23 cellular contexts compared by ENCODE assay signal in genomic region chr7:101399759-101400158, GRCh38. TPM values are rescaled to one million over a fixed set of nuclear protein-coding genes. Genes with fewer than 3 reads are reported as not detected.
DNase-seq lines count a peak whose midpoint lies in the region; ATAC-seq and TF ChIP-seq lines count a peak whose summit lies in the region.
"Had no signal": no experiment of that assay in that cellular context is flagged by ENCODE, and none has a peak within 500 bp of the region (broad histone marks: within the 10 kb centered on the region; RNA-seq: fewer than 3 reads in every experiment).

No MANE protein-coding gene starts in this region.

- peak overlapping the region; percentile 4 for H3K27ac ChIP-seq in neuronal stem cell (replicated peaks; ENCODE audit: low read length)
- H3K27ac ChIP-seq: heart left ventricle, left lung, pancreas, right lobe of liver had no signal

- H3K18ac ChIP-seq in neuronal stem cell (ENCODE audit: low read length), result peak overlapping the region; percentile 89

- H3K9ac ChIP-seq in neuronal stem cell (ENCODE audit: low read depth, low read length, poor library complexity), result no peak overlapping the region

- H2AK5ac ChIP-seq in neuronal stem cell (ENCODE audit: low read depth, low read length), result peak overlapping the region; percentile 92

- peaks cover 27 to 39% of the 10 kb centered on the region in 2 donors for H3K4me1 ChIP-seq in neuronal stem cell (ENCODE audit: control insufficient read depth in 2 of 2, insufficient read depth in 1 of 2, low read depth in 1 of 2, low read length in 2 of 2)
- H3K4me1 ChIP-seq: left lung, pancreas, right lobe of liver had no signal

- peaks cover 30% of the 10 kb centered on the region for H3K4me1 Mint-ChIP-seq in HFFc6 (ENCODE audit: low read depth)
- H3K4me1 Mint-ChIP-seq in stimulated activated effector memory CD8-positive, alpha-beta T cell treated with anti-CD3 and anti-CD28 coated beads, Interleukin-12 subunit alpha, Interleukin-12 subunit beta, amount 100 ng/mL, for 72 hours, result no peaks in the 10 kb centered on the region
- H3K4me1 Mint-ChIP-seq: activated CD4-positive, alpha-beta T cell treated with anti-CD3 and anti-CD28 coated beads for 36 hours had no signal

- H3K4ac ChIP-seq in neuronal stem cell (ENCODE audit: low read length), result no peak overlapping the region

- peak overlapping the region; percentile 24 for H2BK120ac ChIP-seq in neuronal stem cell (ENCODE audit: low read depth, low read length)

- H3K27me3 Mint-ChIP-seq in HFFc6 (ENCODE audit: insufficient read depth), result peaks cover 29% of the 10 kb centered on the region

- peak overlapping the region; percentile 45 for H2BK5ac ChIP-seq in neuronal stem cell (ENCODE audit: low read length)

- WGBS in neuronal stem cell (ENCODE audit: extremely low coverage in 2 of 2, insufficient read length in 2 of 2, insufficient replicate concordance in 1 of 2), 2 donors, result no CpG with 5 or more reads among the region's 6 CpGs

- peaks cover 4% of the 10 kb centered on the region for H3K79me1 ChIP-seq in neuronal stem cell (ENCODE audit: low read depth, low read length)

- H2BK15ac ChIP-seq in neuronal stem cell (ENCODE audit: low read length), result peak overlapping the region; percentile 87

- no peak overlapping the region for H2AFZ ChIP-seq in neuronal stem cell (ENCODE audit: low read length)

- no peaks in the 10 kb centered on the region for H3K36me3 Mint-ChIP-seq in HFFc6 (ENCODE audit: low read depth)
- H3K36me3 Mint-ChIP-seq in stimulated activated effector memory CD8-positive, alpha-beta T cell treated with anti-CD3 and anti-CD28 coated beads, Interleukin-12 subunit alpha, Interleukin-12 subunit beta, amount 100 ng/mL, for 72 hours, result no peaks in the 10 kb centered on the region
- H3K36me3 Mint-ChIP-seq: activated naive CD8-positive, alpha-beta T cell had no signal

- no peak overlapping the region for H3K14ac ChIP-seq in neuronal stem cell (ENCODE audit: low read length)

- peak; percentile 28 for DNase-seq in Ammon's horn (ENCODE audit: low spot score)
- peak; percentile 12 for DNase-seq in HFFc6
- DNase-seq in fibroblast of gingiva (ENCODE audit: low read depth), result peak; percentile 22
- no peak for DNase-seq in neuronal stem cell (ENCODE audit: low spot score)
- DNase-seq in stimulated activated effector memory CD8-positive, alpha-beta T cell treated with anti-CD3 and anti-CD28 coated beads, Interleukin-12 subunit alpha, Interleukin-12 subunit beta, amount 100 ng/mL, for 72 hours (ENCODE audit: low spot score in 2 of 2), result no peak
- DNase-seq in stimulated activated naive CD4-positive, alpha-beta T cell (lab: John Stamatoyannopoulos, UW), result no peak
- DNase-seq: activated CD4-positive, alpha-beta T cell treated with anti-CD3 and anti-CD28 coated beads for 36 hours; Calu3; GF-D8; GOT3; heart left ventricle; left lung; NCI-H1694; NCI-H82; pancreas; right lobe of liver; Right ventricle myocardium superior had no signal

- H3K9me3 Mint-ChIP-seq in HFFc6, result no peaks in the 10 kb centered on the region
- H3K9me3 Mint-ChIP-seq in stimulated activated effector memory CD8-positive, alpha-beta T cell treated with anti-CD3 and anti-CD28 coated beads, Interleukin-12 subunit alpha, Interleukin-12 subunit beta, amount 100 ng/mL, for 72 hours, result no peaks in the 10 kb centered on the region
- H3K9me3 Mint-ChIP-seq: activated T-helper 1 cell treated with anti-CD3 and anti-CD28 coated beads, Interleukin-12 subunit alpha, Interleukin-12 subunit beta, Interleukin-2, Interleukin-4 antibody, amounts not matched to agents 30 ng/mL and 10 ng/mL and 1 ng/mL, durations not matched to agents 14 hours and 24 hours and 36 hours had no signal

- H3K36me3 ChIP-seq in neuronal stem cell (replicated peaks in 1 of 2; ENCODE audit: control insufficient read depth in 2 of 2, insufficient read depth in 2 of 2, low read length in 2 of 2), result peaks cover 0 to 3% of the 10 kb centered on the region in 2 donors
- H3K36me3 ChIP-seq: heart left ventricle, left lung, pancreas, right lobe of liver had no signal

- no peak overlapping the region for H4K91ac ChIP-seq in neuronal stem cell (ENCODE audit: low read depth, low read length, poor library complexity)

- no peak overlapping the region for H3K4me3 ChIP-seq in neuronal stem cell (ENCODE audit: low read length in 2 of 2)
- H3K4me3 ChIP-seq: heart left ventricle, left lung, pancreas, right lobe of liver had no signal

- TF ChIP-seq CTCF in HFFc6 (IDR thresholded peaks at IDR 0.05), result no peak

- H3K4me3 Mint-ChIP-seq in HFFc6, result no peak overlapping the region; the same call in 1 of the 2 replicates
- no peak overlapping the region for H3K4me3 Mint-ChIP-seq in stimulated activated effector memory CD8-positive, alpha-beta T cell treated with anti-CD3 and anti-CD28 coated beads, Interleukin-12 subunit alpha, Interleukin-12 subunit beta, amount 100 ng/mL, for 72 hours
- H3K4me3 Mint-ChIP-seq: activated CD4-positive, alpha-beta T cell treated with anti-CD3 and anti-CD28 coated beads for 36 hours; activated naive CD8-positive, alpha-beta T cell; activated T-helper 1 cell treated with anti-CD3 and anti-CD28 coated beads, Interleukin-12 subunit alpha, Interleukin-12 subunit beta, Interleukin-2, Interleukin-4 antibody, amounts not matched to agents 30 ng/mL and 10 ng/mL and 1 ng/mL, durations not matched to agents 14 hours and 24 hours and 36 hours had no signal

- H4K8ac ChIP-seq in neuronal stem cell (ENCODE audit: low read depth, low read length), result no peak overlapping the region

- H2BK12ac ChIP-seq in neuronal stem cell (ENCODE audit: low read length), result no peak overlapping the region

- no peak overlapping the region for H3K27ac Mint-ChIP-seq in HFFc6
- no peak overlapping the region for H3K27ac Mint-ChIP-seq in stimulated activated effector memory CD8-positive, alpha-beta T cell treated with anti-CD3 and anti-CD28 coated beads, Interleukin-12 subunit alpha, Interleukin-12 subunit beta, amount 100 ng/mL, for 72 hours
- H3K27ac Mint-ChIP-seq: activated CD4-positive, alpha-beta T cell treated with anti-CD3 and anti-CD28 coated beads for 36 hours; activated naive CD8-positive, alpha-beta T cell; activated T-helper 1 cell treated with anti-CD3 and anti-CD28 coated beads, Interleukin-12 subunit alpha, Interleukin-12 subunit beta, Interleukin-2, Interleukin-4 antibody, amounts not matched to agents 30 ng/mL and 10 ng/mL and 1 ng/mL, durations not matched to agents 14 hours and 24 hours and 36 hours had no signal

- H3K9me3 ChIP-seq in neuronal stem cell (replicated peaks in 1 of 2; ENCODE audit: control insufficient read depth in 2 of 2, insufficient read depth in 1 of 2, low read depth in 1 of 2, low read length in 2 of 2), result no peaks in the 10 kb centered on the region
- H3K9me3 ChIP-seq: left lung, pancreas, right lobe of liver had no signal

- H3K4me2 ChIP-seq in neuronal stem cell (ENCODE audit: insufficient read depth, low read length, poor library complexity, severe bottlenecking), result no peak overlapping the region

- no peak overlapping the region for H3K23ac ChIP-seq in neuronal stem cell (ENCODE audit: low read depth, low read length, poor library complexity)

- no peaks in the 10 kb centered on the region for H3K27me3 ChIP-seq in neuronal stem cell (ENCODE audit: control insufficient read depth in 3 of 3, insufficient read depth in 3 of 3, low read depth in 1 of 3, low read length in 3 of 3)
- H3K27me3 ChIP-seq: pancreas, right lobe of liver had no signal

- no peak for ATAC-seq in stimulated activated effector memory CD8-positive, alpha-beta T cell treated with anti-CD3 and anti-CD28 coated beads, Interleukin-12 subunit alpha, Interleukin-12 subunit beta, amount 100 ng/mL, for 72 hours
- no peak for ATAC-seq in SK-N-SH treated with all-trans-retinoic acid at 6 μM for 48 hours
- no peak for ATAC-seq in GM18520 (IDR thresholded peaks at IDR 0.05; ENCODE audit: unreplicated experiment)
- ATAC-seq: activated CD4-positive, alpha-beta T cell treated with anti-CD3 and anti-CD28 coated beads for 36 hours; heart left ventricle; left lung; pancreas; right lobe of liver had no signal

TF ChIP-seq in SK-N-SH treated with all-trans-retinoic acid at 6 μM for 48 hours, 23 proteins besides CTCF, POLR2A, EP300 and RAD21:
- TF ChIP-seq CSDC2 (CRISPR knock-in tag; IDR thresholded peaks at IDR 0.05), result no peak
- no peak for TF ChIP-seq TOX (CRISPR knock-in tag; IDR thresholded peaks at IDR 0.05; ENCODE audit: borderline replicate concordance)
- TF ChIP-seq ZNF8 (CRISPR knock-in tag; IDR thresholded peaks at IDR 0.05), result no peak
- TF ChIP-seq ZNF565 (CRISPR knock-in tag; conservative IDR thresholded peaks at IDR 0.05; ENCODE audit: low read depth), result no peak
- no peak for TF ChIP-seq ARNTL (CRISPR knock-in tag; IDR thresholded peaks at IDR 0.05; ENCODE audit: borderline replicate concordance, low read depth)
- TF ChIP-seq RARB (CRISPR knock-in tag; IDR thresholded peaks at IDR 0.05), result no peak
TF ChIP-seq in SK-N-SH treated with all-trans-retinoic acid at 6 μM for 48 hours: peak in this region for 0.

RNA-seq across cellular contexts. Expression of gene COL26A1, which starts 37.1 kb away (rescaled TPM):
- total RNA-seq in HFFc6 (2021; fragmentation: NEBNext Ultra II Directional; extraction: Animal tissue kit (Norgen Biotek cat#: 25700)), result not detected
- polyA plus RNA-seq in neuronal stem cell (2013, experiment 1 of 2), result 74.9 TPM
- polyA plus RNA-seq in neuronal stem cell (2013, experiment 2 of 2), result 74.1 TPM
- total RNA-seq: activated CD4-positive, alpha-beta T cell treated with anti-CD3 and anti-CD28 coated beads for 36 hours; activated T-helper 1 cell treated with anti-CD3 and anti-CD28 coated beads, Interleukin-12 subunit alpha, Interleukin-12 subunit beta, Interleukin-2, Interleukin-4 antibody, amounts not matched to agents 30 ng/mL and 10 ng/mL and 1 ng/mL, durations not matched to agents 14 hours and 24 hours and 36 hours; Calu3; fibroblast of lung; OCI-LY7; Right ventricle myocardium superior had no signal
- polyA plus RNA-seq: heart left ventricle had no signal

Comparison
In these comparisons a context has a peak if more than half of its experiments do, and no peak if none do; other contexts are left out.
1. DNase-seq: peak in Ammon's horn (single experiment), HFFc6 (single experiment) and fibroblast of gingiva (single experiment); none in neuronal stem cell (single experiment), stimulated activated effector memory CD8-positive, alpha-beta T cell treated with anti-CD3 and anti-CD28 coated beads, Interleukin-12 subunit alpha, Interleukin-12 subunit beta, amount 100 ng/mL, for 72 hours (0 of 2) and stimulated activated naive CD4-positive, alpha-beta T cell (0 of 6).